In genomic region chr11:118930152-118930712, GRCh38 we compare ENCODE assay signal across 8 cellular contexts. TPM values are rescaled to one million over a fixed set of nuclear protein-coding genes. Genes with fewer than 3 reads are reported as not detected.
DNase-seq lines count a peak whose midpoint lies in the region; ATAC-seq lines count a peak whose summit lies in the region.

No MANE protein-coding gene starts in this region.

- no peaks in the 10 kb centered on the region for H3K9me3 ChIP-seq in aorta (ENCODE audit: control insufficient read depth, low read length)

- H3K4me1 ChIP-seq in rectal smooth muscle tissue (ENCODE audit: control insufficient read depth, insufficient read depth, low read length) (peaks cover 21% of the 10 kb centered on the region), aorta (ENCODE audit: control insufficient read depth in 1 of 2, insufficient read depth in 2 of 2, low read length in 2 of 2) (no peaks in the 10 kb centered on the region)

- H3K27me3 ChIP-seq in rectal smooth muscle tissue (ENCODE audit: control insufficient read depth, insufficient read depth, low read length) (no peaks in the 10 kb centered on the region), aorta (ENCODE audit: control insufficient read depth in 1 of 2, insufficient read depth in 2 of 2, low read length in 1 of 2) (no peaks in the 10 kb centered on the region)

- H3K36me3 ChIP-seq in rectal smooth muscle tissue (ENCODE audit: control insufficient read depth, insufficient read depth, low read length) (no peaks in the 10 kb centered on the region), aorta (ENCODE audit: control insufficient read depth in 1 of 2, insufficient read depth in 2 of 2, low read length in 1 of 2) (no peaks in the 10 kb centered on the region)

- H3K4me3 ChIP-seq in rectal smooth muscle tissue (ENCODE audit: low read length): peak overlapping the region; percentile 74
- peak overlapping the region; percentile 31 to 80 for H3K4me3 ChIP-seq in aorta (ENCODE audit: low read length in 2 of 2)

- peak overlapping the region; percentile 97 for H3K27ac ChIP-seq in angular gyrus (ENCODE audit: low read depth, low read length)
- peak overlapping the region; percentile 97 for H3K27ac ChIP-seq in rectal smooth muscle tissue (ENCODE audit: low read depth, low read length)
- H3K27ac ChIP-seq in aorta (ENCODE audit: low read depth in 1 of 2, low read length in 2 of 2): peak overlapping the region; percentile 72 to 91

- DNase-seq in GM03348 (ENCODE audit: low spot score) (peak; percentile 84), NCI-H128 (lab: John Stamatoyannopoulos, UW; ENCODE audit: unreplicated experiment) (peak; percentile 95), T-helper 1 cell (peak; percentile 69 to 88 (median 81)), hippocampal formation (lab: John Stamatoyannopoulos, UW) (peak; percentile 33 to 64), aorta (peak; percentile 84 to 94)

- WGBS in aorta, 2 donors: 2 to 3% methylated on average over 18 of the region's 18 CpGs

- peak; percentile 34 for ATAC-seq in aorta (ENCODE audit: low FRiP score)
- no peak for ATAC-seq in GM21786 (IDR thresholded peaks at IDR 0.05; ENCODE audit: unreplicated experiment)

- peak overlapping the region; percentile 52 for H3K9ac ChIP-seq in rectal smooth muscle tissue (ENCODE audit: low read length)

- intact Hi-C loops in aorta (cut with DNase I): no loop called here

RNA-seq across cellular contexts. Expression of gene BCL9L, which starts 4.5 kb away (rescaled TPM):
- 10 to 100 TPM; 73.5 to 92.9 TPM for total RNA-seq in aorta
- 10 to 100 TPM; 12.5 to 21.1 TPM for polyA plus RNA-seq in aorta

RNA-seq across cellular contexts. Expression of gene UPK2, which starts 25.9 kb away (rescaled TPM):
- total RNA-seq in aorta: not detected
- polyA plus RNA-seq in aorta: not detected

RNA-seq across cellular contexts. Expression of gene FOXR1, which starts 41.3 kb away (rescaled TPM):
- total RNA-seq in aorta: not detected
- not detected for polyA plus RNA-seq in aorta

RNA-seq across cellular contexts. Expression of gene CXCR5, which starts 46.5 kb away (rescaled TPM):
- total RNA-seq in aorta: under 1 TPM; 0.06 to 0.27 TPM
- under 1 TPM; 0.13 to 0.69 TPM for polyA plus RNA-seq in aorta
